1 cellular context compared by ENCODE assay signal in the genomic region with DNA sequence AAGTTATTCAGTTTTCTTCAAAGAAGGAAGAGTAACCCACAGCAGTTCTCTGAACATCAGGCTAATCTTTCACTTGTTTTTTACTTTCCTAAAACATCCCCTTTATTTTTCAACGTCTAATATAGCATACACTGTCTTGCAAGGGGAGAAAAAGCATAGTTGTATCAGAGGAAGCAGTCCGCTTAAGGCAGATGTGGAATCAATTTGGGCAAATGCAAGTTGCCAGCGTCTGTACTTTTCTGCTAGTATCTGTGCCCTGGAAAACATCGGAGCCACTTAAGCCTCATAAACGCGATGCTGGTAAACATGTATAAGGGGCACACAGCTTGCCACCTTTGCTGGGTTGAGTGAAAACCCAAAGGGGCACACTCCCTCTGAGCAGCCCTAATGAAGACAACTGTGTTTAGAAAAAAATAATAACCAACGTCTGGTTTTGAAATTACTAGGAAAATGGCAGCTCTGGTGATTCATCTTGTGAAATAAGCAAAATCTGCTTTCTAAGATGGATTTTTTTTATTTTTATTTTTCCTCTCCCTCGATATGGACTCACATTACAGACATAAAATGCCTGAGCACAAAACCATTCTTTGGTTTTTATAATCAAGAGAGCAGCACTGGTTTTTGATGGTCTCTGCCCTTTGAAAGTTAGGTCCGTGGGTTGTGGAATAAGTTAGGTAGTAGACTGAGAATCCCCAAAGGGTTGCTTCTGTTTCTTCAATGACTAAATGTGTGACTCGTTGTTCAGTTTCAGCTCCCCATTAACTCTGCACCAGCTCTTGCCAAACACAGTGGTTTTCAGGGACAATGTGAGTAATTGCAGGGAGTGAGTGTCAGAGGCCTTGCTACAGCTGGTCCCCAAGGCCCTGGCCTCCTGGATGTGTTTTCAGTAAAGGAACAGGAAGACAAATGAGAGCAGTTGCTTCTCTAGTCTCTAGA.
TF ChIP-seq lines count a peak whose summit lies in the region.

No MANE protein-coding gene starts in this region.

TF ChIP-seq in GM12878, 131 proteins besides CTCF, POLR2A, EP300 and RAD21 (continued from another document):
- no peak for TF ChIP-seq CBX3 (IDR thresholded peaks at IDR 0.05; ENCODE audit: borderline replicate concordance, low read depth)
- TF ChIP-seq FOXK2 (IDR thresholded peaks at IDR 0.05) = no peak
- peak; percentile 94 for TF ChIP-seq IKZF2 (IDR thresholded peaks at IDR 0.05)
- TF ChIP-seq BHLHE40 (IDR thresholded peaks at IDR 0.05; ENCODE audit: borderline replicate concordance in 1 of 2, low read depth in 2 of 2, low read length in 1 of 2) = peak in 1 of 2 experiments; percentile 28; a peak in 1 of 4 replicates
- TF ChIP-seq MEF2B (IDR thresholded peaks at IDR 0.05; ENCODE audit: partially characterized antibody, poor library complexity, severe bottlenecking) = peak; percentile 90
- TF ChIP-seq NFIC (IDR thresholded peaks at IDR 0.05; ENCODE audit: low read depth, low read length) = peak; percentile 83
- peak; percentile 91 for TF ChIP-seq DPF2 (IDR thresholded peaks at IDR 0.05)
- TF ChIP-seq MTA3 (IDR thresholded peaks at IDR 0.05; ENCODE audit: borderline replicate concordance, low read length) = no peak
- peak; percentile 40; the same call in 1 of the 2 replicates for TF ChIP-seq GATAD2B (conservative IDR thresholded peaks at IDR 0.05; ENCODE audit: low read depth)
- TF ChIP-seq IRF4 (IDR thresholded peaks at IDR 0.05; ENCODE audit: low read depth, low read length) = peak; percentile 82
- TF ChIP-seq, protein P1, sequence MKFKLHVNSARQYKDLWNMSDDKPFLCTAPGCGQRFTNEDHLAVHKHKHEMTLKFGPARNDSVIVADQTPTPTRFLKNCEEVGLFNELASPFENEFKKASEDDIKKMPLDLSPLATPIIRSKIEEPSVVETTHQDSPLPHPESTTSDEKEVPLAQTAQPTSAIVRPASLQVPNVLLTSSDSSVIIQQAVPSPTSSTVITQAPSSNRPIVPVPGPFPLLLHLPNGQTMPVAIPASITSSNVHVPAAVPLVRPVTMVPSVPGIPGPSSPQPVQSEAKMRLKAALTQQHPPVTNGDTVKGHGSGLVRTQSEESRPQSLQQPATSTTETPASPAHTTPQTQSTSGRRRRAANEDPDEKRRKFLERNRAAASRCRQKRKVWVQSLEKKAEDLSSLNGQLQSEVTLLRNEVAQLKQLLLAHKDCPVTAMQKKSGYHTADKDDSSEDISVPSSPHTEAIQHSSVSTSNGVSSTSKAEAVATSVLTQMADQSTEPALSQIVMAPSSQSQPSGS (IDR thresholded peaks at IDR 0.05; ENCODE audit: low read length) = peak; percentile 52
- TF ChIP-seq MEF2A (IDR thresholded peaks at IDR 0.05; ENCODE audit: insufficient read depth, low read depth, low read length) = 0 out of 2 replicates have a peak, but pooled peaks have one; percentile 22
- TF ChIP-seq IKZF1 (conservative IDR thresholded peaks at IDR 0.05) = peak; percentile 88
- TF ChIP-seq, protein P2, sequence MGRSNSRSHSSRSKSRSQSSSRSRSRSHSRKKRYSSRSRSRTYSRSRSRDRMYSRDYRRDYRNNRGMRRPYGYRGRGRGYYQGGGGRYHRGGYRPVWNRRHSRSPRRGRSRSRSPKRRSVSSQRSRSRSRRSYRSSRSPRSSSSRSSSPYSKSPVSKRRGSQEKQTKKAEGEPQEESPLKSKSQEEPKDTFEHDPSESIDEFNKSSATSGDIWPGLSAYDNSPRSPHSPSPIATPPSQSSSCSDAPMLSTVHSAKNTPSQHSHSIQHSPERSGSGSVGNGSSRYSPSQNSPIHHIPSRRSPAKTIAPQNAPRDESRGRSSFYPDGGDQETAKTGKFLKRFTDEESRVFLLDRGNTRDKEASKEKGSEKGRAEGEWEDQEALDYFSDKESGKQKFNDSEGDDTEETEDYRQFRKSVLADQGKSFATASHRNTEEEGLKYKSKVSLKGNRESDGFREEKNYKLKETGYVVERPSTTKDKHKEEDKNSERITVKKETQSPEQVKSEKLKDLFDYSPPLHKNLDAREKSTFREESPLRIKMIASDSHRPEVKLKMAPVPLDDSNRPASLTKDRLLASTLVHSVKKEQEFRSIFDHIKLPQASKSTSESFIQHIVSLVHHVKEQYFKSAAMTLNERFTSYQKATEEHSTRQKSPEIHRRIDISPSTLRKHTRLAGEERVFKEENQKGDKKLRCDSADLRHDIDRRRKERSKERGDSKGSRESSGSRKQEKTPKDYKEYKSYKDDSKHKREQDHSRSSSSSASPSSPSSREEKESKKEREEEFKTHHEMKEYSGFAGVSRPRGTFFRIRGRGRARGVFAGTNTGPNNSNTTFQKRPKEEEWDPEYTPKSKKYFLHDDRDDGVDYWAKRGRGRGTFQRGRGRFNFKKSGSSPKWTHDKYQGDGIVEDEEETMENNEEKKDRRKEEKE (IDR thresholded peaks at IDR 0.05) = no peak
- no peak for TF ChIP-seq FOS (IDR thresholded peaks at IDR 0.05; ENCODE audit: borderline replicate concordance, extremely low read depth, insufficient read length)
- peak; percentile 93 for TF ChIP-seq EED (IDR thresholded peaks at IDR 0.05; ENCODE audit: low read depth)
- TF ChIP-seq KDM1A (IDR thresholded peaks at IDR 0.05; ENCODE audit: borderline replicate concordance) = no peak
- peak; percentile 64 for TF ChIP-seq BMI1 (IDR thresholded peaks at IDR 0.05; ENCODE audit: borderline replicate concordance)
- 0 out of 2 replicates have a peak, but pooled peaks have one; percentile 3 for TF ChIP-seq STAT3 (IDR thresholded peaks at IDR 0.05; ENCODE audit: low read depth, low read length)
- TF ChIP-seq MYC (IDR thresholded peaks at IDR 0.05; ENCODE audit: insufficient read depth, insufficient read length, insufficient replicate concordance, low read length, severe bottlenecking) = no peak
- TF ChIP-seq TCF7 (IDR thresholded peaks at IDR 0.05; ENCODE audit: borderline replicate concordance) = 0 out of 2 replicates have a peak, but pooled peaks have one; percentile 38
- TF ChIP-seq ETV6 (conservative IDR thresholded peaks at IDR 0.05 in 1 of 2, IDR thresholded peaks at IDR 0.05 in 1 of 2; ENCODE audit: borderline replicate concordance in 1 of 2, low read depth in 1 of 2) = peak in 1 of 2 experiments; percentile 71; a peak in 1 of 4 replicates
- TF ChIP-seq, protein P3, sequence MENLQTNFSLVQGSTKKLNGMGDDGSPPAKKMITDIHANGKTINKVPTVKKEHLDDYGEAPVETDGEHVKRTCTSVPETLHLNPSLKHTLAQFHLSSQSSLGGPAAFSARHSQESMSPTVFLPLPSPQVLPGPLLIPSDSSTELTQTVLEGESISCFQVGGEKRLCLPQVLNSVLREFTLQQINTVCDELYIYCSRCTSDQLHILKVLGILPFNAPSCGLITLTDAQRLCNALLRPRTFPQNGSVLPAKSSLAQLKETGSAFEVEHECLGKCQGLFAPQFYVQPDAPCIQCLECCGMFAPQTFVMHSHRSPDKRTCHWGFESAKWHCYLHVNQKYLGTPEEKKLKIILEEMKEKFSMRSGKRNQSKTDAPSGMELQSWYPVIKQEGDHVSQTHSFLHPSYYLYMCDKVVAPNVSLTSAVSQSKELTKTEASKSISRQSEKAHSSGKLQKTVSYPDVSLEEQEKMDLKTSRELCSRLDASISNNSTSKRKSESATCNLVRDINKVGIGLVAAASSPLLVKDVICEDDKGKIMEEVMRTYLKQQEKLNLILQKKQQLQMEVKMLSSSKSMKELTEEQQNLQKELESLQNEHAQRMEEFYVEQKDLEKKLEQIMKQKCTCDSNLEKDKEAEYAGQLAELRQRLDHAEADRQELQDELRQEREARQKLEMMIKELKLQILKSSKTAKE (IDR thresholded peaks at IDR 0.05; ENCODE audit: low read depth, poor library complexity, severe bottlenecking) = peak; percentile 92
- peak; percentile 79 for TF ChIP-seq RUNX3 (IDR thresholded peaks at IDR 0.05; ENCODE audit: low read length)
- peak; percentile 96 for TF ChIP-seq BCL11A (IDR thresholded peaks at IDR 0.05; ENCODE audit: low read depth, low read length)
- peak; percentile 80 for TF ChIP-seq TCF12 (IDR thresholded peaks at IDR 0.05; ENCODE audit: low read depth, low read length)
TF ChIP-seq in GM12878: peak in this region for 29.
